Comparison of ENCODE assay signal across 10 cellular contexts in the genomic region with DNA sequence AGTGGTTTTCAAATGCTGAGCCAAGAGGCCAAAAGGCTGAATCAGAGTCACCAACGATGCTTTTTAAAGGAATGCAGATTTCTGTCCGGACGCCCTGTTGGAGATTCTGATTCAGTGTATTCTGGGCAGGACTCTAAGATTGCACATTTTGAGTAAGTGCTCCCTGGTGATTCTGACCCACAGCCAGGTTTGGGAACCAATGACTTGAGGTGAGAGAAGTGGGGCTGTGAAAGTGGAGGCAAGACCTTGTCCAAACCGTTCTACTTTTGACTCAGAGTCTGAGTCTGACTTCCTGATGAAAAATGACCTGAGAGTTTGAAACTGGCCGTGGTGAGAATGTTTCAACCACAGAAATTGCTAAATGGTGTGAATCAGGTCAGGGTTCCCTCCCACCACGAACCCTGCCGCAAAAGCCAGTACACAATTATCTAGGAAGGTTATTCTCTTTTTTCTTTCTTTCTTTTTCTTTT.
DNase-seq lines count a peak whose midpoint lies in the region; ATAC-seq and TF ChIP-seq lines count a peak whose summit lies in the region.
"Had no signal": no experiment of that assay in that cellular context is flagged by ENCODE, and none has a peak within 500 bp of the region (broad histone marks: within the 10 kb centered on the region; RNA-seq: fewer than 3 reads in every experiment).

No MANE protein-coding gene starts in this region.

- intact Hi-C loops in heart right ventricle (cut with DNase I): loop anchor here in 1 of 10 donors (5.0 to 10.0 kb wide), 2 partner anchors 37 to 106 kb away; no protein-coding TSS in a partner anchor
- intact Hi-C loops in activated B cell treated with CpG ODN at 0.5 μM for 24 hours (cut with micrococcal nuclease): loop anchor here (5.0 kb wide), 1 partner anchor 62 kb away; no protein-coding TSS in a partner anchor
- intact Hi-C loops in A673 (cut with micrococcal nuclease; ENCODE audit: unreplicated experiment): no loop called here

- DNase-seq in heart right ventricle: no peak
- no peak for DNase-seq in right atrium auricular region (ENCODE audit: low spot score)
- no peak for DNase-seq in activated B cell treated with CpG ODN at 0.5 μM for 24 hours
- DNase-seq in stromal cell of bone marrow (ENCODE audit: low read depth): peak; percentile 92
- DNase-seq in NCI-H146 treated with DMSO at 0.1 percent for 48 hours (lab: John Stamatoyannopoulos, UW; ENCODE audit: unreplicated experiment): no peak
- DNase-seq in A673 (ENCODE audit: low spot score): no peak
- no peak for DNase-seq in H7
- DNase-seq: DND-41, psoas muscle had no signal

- H3K4me3 ChIP-seq in heart right ventricle: no peak overlapping the region
- no peak overlapping the region for H3K4me3 ChIP-seq in right atrium auricular region
- no peak overlapping the region for H3K4me3 ChIP-seq in A673 (ENCODE audit: low read depth, low read length, poor library complexity, severe bottlenecking)
- no peak overlapping the region for H3K4me3 ChIP-seq in H7 (ENCODE audit: insufficient read depth, low read depth, low read length)
- H3K4me3 ChIP-seq: psoas muscle had no signal

- H3K27ac ChIP-seq in heart right ventricle: peak overlapping the region in 7 of 10 donors; percentile 10 to 81 (median 58)
- peak overlapping the region in 1 of 2 donors; percentile 39 for H3K27ac ChIP-seq in right atrium auricular region
- no peak overlapping the region for H3K27ac ChIP-seq in A673 (ENCODE audit: low read depth, low read length, poor library complexity, severe bottlenecking)
- H3K27ac ChIP-seq: psoas muscle had no signal

- peaks cover 0 to 47% (median 26%) of the 10 kb centered on the region in 9 donors for H3K4me1 ChIP-seq in heart right ventricle
- peaks cover 0 to 31% of the 10 kb centered on the region in 2 donors for H3K4me1 ChIP-seq in right atrium auricular region
- H3K4me1 ChIP-seq in A673 (ENCODE audit: insufficient read depth, low read length, poor library complexity, severe bottlenecking): no peaks in the 10 kb centered on the region
- H3K4me1 ChIP-seq: psoas muscle had no signal

- H3K36me3 Mint-ChIP-seq in activated B cell treated with CpG ODN at 0.5 μM for 24 hours (ENCODE audit: low read depth): no peaks in the 10 kb centered on the region

- no peak overlapping the region for H3K27ac Mint-ChIP-seq in activated B cell treated with CpG ODN at 0.5 μM for 24 hours

- TF ChIP-seq CTCF in heart right ventricle (IDR thresholded peaks at IDR 0.05): no peak
- no peak for TF ChIP-seq CTCF in right atrium auricular region (IDR thresholded peaks at IDR 0.05)
- no peak for TF ChIP-seq CTCF in activated B cell treated with CpG ODN at 0.5 μM for 24 hours (IDR thresholded peaks at IDR 0.05)
- TF ChIP-seq CTCF in A673 (conservative IDR thresholded peaks at IDR 0.05; ENCODE audit: low read depth, low read length): no peak

- CTCF ChIA-PET in activated B cell treated with CpG ODN at 0.5 μM for 24 hours (lab: Charles Lee): no interaction called here
- CTCF ChIA-PET in A673 (lab: Charles Lee): no interaction called here

- H3K4me3 Mint-ChIP-seq in activated B cell treated with CpG ODN at 0.5 μM for 24 hours: no peak overlapping the region

- POLR2A ChIA-PET in activated B cell treated with CpG ODN at 0.5 μM for 24 hours (lab: Charles Lee) (no interaction called here), A673 (lab: Charles Lee; ENCODE audit: low non-redundant PET) (no interaction called here)

- WGBS in heart right ventricle, 2 donors: 71 to 85% methylated on average over 7 of the region's 7 CpGs

- H3K9me3 Mint-ChIP-seq in activated B cell treated with CpG ODN at 0.5 μM for 24 hours: no peaks in the 10 kb centered on the region

- H3K36me3 ChIP-seq in heart right ventricle (peaks cover 0 to 4% (median 0%) of the 10 kb centered on the region in 9 donors), right atrium auricular region (no peaks in the 10 kb centered on the region), A673 (ENCODE audit: insufficient read depth, low read length, poor library complexity, severe bottlenecking) (no peaks in the 10 kb centered on the region), H7 (replicated peaks; ENCODE audit: control insufficient read depth, insufficient read depth, low read length) (no peaks in the 10 kb centered on the region)

- ATAC-seq in heart right ventricle (peak in 2 of 8 donors; percentile 7 to 15), HG03045 (IDR thresholded peaks at IDR 0.05; ENCODE audit: unreplicated experiment) (peak; percentile 96), activated B cell treated with CpG ODN at 0.5 μM for 24 hours (ENCODE audit: low read depth) (peak; percentile 37)

- H3K27me3 ChIP-seq in heart right ventricle (no peaks in the 10 kb centered on the region), right atrium auricular region (no peaks in the 10 kb centered on the region), A673 (replicated peaks; ENCODE audit: insufficient read depth, low read depth, low read length, poor library complexity) (no peaks in the 10 kb centered on the region), H7 (ENCODE audit: control insufficient read depth, insufficient read depth, low read length) (no peaks in the 10 kb centered on the region)

- peaks cover 17% of the 10 kb centered on the region for H3K27me3 Mint-ChIP-seq in activated B cell treated with CpG ODN at 0.5 μM for 24 hours

- H3K9me3 ChIP-seq in heart right ventricle (no peaks in the 10 kb centered on the region), right atrium auricular region (no peaks in the 10 kb centered on the region), A673 (ENCODE audit: low read depth, low read length, poor library complexity, severe bottlenecking) (no peaks in the 10 kb centered on the region)
- H3K9me3 ChIP-seq: psoas muscle had no signal

- peaks cover 12% of the 10 kb centered on the region for H3K4me1 Mint-ChIP-seq in activated B cell treated with CpG ODN at 0.5 μM for 24 hours

- BruUV-seq in A673 (replicated peaks; lab: Mats Ljungman, UMichigan): no TSS peak
